22 cellular contexts compared by ENCODE assay signal in the genomic region with DNA sequence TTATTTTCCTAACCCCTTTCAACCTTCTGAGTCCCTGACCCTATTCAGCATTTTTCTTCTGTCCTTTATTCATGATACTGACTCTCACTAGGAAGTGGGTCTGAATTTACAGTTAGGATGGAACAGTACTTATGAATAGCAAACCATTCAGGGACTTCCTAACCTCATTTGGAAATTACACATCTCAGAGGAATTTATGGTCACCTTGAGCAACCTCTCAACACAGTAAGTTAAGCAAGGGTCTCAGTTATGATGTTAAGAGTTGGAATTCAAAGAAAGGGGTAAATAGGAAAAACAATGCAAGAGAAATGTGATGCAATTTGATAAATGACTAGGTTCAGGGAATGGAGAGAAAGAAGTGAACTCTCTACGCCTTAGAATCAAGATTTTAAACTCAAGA.
"Had no signal": no experiment of that assay in that cellular context is flagged by ENCODE, and none has a peak within 500 bp of the region (broad histone marks: within the 10 kb centered on the region; RNA-seq: fewer than 3 reads in every experiment).

No MANE protein-coding gene starts in this region.

- DNase-seq: activated CD4-positive, alpha-beta T cell treated with anti-CD3 and anti-CD28 coated beads for 48 hours; activated CD4-positive, CD25-positive, alpha-beta regulatory T cell; activated CD8-positive, alpha-beta T cell treated with anti-CD3 and anti-CD28 coated beads for 36 hours; activated naive CD4-positive, alpha-beta T cell treated with anti-CD3 and anti-CD28 coated beads for 36 hours; activated T-cell treated with anti-CD3 and anti-CD28 coated beads, Interleukin-2, amount 50 U/mL, for 1 hour; anterior cingulate cortex; effector memory CD8-positive, alpha-beta T cell; gastrocnemius medialis; head of caudate nucleus; left cardiac atrium; mesendoderm; natural killer cell; ovary; psoas muscle; right lobe of liver; stimulated activated CD4-positive, alpha-beta T cell treated with anti-CD3 and anti-CD28 coated beads, Interleukin-4, amount 100 ng/mL, for 1 hour; stimulated activated naive CD8-positive, alpha-beta T cell treated with anti-CD3 and anti-CD28 coated beads, Interleukin-15, amount 100 ng/mL, for 72 hours; T-helper 1 cell; T-helper 9 cell had no signal

- H3K36me3 ChIP-seq: gastrocnemius medialis, ovary, right lobe of liver, suprapubic skin had no signal

- H3K9me3 ChIP-seq: gastrocnemius medialis, ovary, psoas muscle, right lobe of liver, suprapubic skin had no signal

- ATAC-seq: activated CD8-positive, alpha-beta T cell treated with anti-CD3 and anti-CD28 coated beads for 36 hours; activated T-helper 17 cell treated with anti-CD3 and anti-CD28 coated beads, Interleukin-2, amount 50 U/mL, for 72 hours; effector memory CD8-positive, alpha-beta T cell; gastrocnemius medialis; left cardiac atrium; natural killer cell; psoas muscle; right lobe of liver; stimulated activated naive CD8-positive, alpha-beta T cell treated with anti-CD3 and anti-CD28 coated beads, Interleukin-15, amount 100 ng/mL, for 72 hours had no signal

- H3K27ac ChIP-seq: gastrocnemius medialis, ovary, psoas muscle, right lobe of liver, suprapubic skin had no signal

- H3K27me3 ChIP-seq: gastrocnemius medialis, ovary, right lobe of liver had no signal

- H3K4me3 ChIP-seq: gastrocnemius medialis, ovary, psoas muscle, right lobe of liver, smooth muscle cell, suprapubic skin had no signal

- H3K4me1 ChIP-seq: gastrocnemius medialis, psoas muscle, right lobe of liver, suprapubic skin had no signal

- H3K4me2 ChIP-seq: smooth muscle cell had no signal
